1 cellular context compared by ENCODE assay signal in the genomic region with DNA sequence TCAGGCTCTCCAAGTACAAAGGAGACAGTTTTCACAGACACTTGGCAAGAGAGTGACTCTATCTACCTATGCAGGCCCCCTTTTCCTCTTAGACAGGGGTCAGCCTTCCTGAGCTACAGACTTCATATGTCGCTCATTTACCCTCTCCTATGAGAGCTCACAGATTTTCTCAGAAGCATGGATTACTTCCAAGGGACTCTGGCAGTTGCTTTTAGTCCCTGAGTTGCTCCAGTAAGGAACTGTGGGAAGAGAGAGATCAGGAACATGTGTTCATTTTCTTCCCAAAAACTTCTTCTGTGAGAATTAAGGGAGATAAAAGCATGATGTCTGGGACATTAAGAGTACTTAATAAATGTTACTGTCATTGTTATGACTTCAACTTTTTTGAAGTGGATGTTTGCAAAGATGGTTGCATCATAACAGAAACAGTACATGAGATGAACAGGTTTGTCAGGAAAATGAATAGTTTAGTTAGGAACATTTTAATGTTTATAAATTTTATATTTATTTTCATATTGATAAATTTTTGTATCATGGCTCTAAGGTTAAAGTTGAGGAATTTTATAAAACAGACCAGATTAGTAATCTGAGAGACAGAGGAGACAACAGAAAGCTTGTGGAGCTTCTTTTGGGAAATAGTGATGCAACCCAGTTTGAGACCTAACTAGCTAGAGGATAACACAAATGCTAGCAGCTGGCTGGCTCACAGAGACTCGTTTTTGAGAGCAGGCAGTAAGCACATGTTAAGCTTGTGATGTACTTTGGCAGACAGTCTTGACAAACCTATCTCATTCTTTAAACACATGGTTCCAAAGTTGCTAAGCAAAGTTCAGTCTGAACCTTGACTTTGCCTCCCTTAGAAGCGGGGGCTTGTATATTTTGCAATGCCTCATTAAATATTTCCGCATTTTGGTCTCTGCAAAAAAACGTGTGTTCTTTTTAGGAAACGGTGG.
A peak's percentile ranks its signal among the peaks of the same experiment; 100 is the strongest.
TF ChIP-seq lines count a peak whose summit lies in the region.

No MANE protein-coding gene starts in this region.

TF ChIP-seq in HepG2, 621 proteins besides CTCF, POLR2A, EP300 and RAD21 (continues in another document):
- TF ChIP-seq, protein P1, sequence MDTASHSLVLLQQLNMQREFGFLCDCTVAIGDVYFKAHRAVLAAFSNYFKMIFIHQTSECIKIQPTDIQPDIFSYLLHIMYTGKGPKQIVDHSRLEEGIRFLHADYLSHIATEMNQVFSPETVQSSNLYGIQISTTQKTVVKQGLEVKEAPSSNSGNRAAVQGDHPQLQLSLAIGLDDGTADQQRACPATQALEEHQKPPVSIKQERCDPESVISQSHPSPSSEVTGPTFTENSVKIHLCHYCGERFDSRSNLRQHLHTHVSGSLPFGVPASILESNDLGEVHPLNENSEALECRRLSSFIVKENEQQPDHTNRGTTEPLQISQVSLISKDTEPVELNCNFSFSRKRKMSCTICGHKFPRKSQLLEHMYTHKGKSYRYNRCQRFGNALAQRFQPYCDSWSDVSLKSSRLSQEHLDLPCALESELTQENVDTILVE (CRISPR knock-in tag; IDR thresholded peaks at IDR 0.05): peak; percentile 84
- TF ChIP-seq REL (CRISPR knock-in tag; conservative IDR thresholded peaks at IDR 0.05): no peak
- TF ChIP-seq, protein P2, sequence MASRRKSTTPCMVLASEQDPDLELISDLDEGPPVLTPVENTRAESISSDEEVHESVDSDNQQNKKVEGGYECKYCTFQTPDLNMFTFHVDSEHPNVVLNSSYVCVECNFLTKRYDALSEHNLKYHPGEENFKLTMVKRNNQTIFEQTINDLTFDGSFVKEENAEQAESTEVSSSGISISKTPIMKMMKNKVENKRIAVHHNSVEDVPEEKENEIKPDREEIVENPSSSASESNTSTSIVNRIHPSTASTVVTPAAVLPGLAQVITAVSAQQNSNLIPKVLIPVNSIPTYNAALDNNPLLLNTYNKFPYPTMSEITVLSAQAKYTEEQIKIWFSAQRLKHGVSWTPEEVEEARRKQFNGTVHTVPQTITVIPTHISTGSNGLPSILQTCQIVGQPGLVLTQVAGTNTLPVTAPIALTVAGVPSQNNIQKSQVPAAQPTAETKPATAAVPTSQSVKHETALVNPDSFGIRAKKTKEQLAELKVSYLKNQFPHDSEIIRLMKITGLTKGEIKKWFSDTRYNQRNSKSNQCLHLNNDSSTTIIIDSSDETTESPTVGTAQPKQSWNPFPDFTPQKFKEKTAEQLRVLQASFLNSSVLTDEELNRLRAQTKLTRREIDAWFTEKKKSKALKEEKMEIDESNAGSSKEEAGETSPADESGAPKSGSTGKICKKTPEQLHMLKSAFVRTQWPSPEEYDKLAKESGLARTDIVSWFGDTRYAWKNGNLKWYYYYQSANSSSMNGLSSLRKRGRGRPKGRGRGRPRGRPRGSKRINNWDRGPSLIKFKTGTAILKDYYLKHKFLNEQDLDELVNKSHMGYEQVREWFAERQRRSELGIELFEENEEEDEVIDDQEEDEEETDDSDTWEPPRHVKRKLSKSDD (CRISPR knock-in tag; IDR thresholded peaks at IDR 0.05; ENCODE audit: low read depth): peak; percentile 55; the same call in 1 of the 2 replicates
- TF ChIP-seq SYNCRIP (IDR thresholded peaks at IDR 0.05; ENCODE audit: insufficient read depth, low read depth, low read length): no peak
- no peak for TF ChIP-seq ZNF329 (CRISPR knock-in tag; IDR thresholded peaks at IDR 0.05; ENCODE audit: low read depth)
- peak; percentile 39; the same call in 1 of the 2 replicates for TF ChIP-seq ZNF3 (CRISPR knock-in tag; IDR thresholded peaks at IDR 0.05)
- TF ChIP-seq HNRNPK (IDR thresholded peaks at IDR 0.05; ENCODE audit: low read depth, low read length, poor library complexity, severe bottlenecking): no peak
- TF ChIP-seq ZNF230 (CRISPR knock-in tag; IDR thresholded peaks at IDR 0.05): no peak; the same call in 1 of the 2 replicates
- TF ChIP-seq MIER2 (CRISPR knock-in tag; IDR thresholded peaks at IDR 0.05): peak; percentile 72; the same call in 1 of the 2 replicates
- peak; percentile 46; the same call in 1 of the 2 replicates for TF ChIP-seq ZNF430 (CRISPR knock-in tag; IDR thresholded peaks at IDR 0.05)
- TF ChIP-seq RBAK (CRISPR knock-in tag; IDR thresholded peaks at IDR 0.05): no peak
- 0 out of 2 replicates have a peak, but pooled peaks have one; percentile 25 for TF ChIP-seq KLF11 (CRISPR knock-in tag; IDR thresholded peaks at IDR 0.05)
- TF ChIP-seq, protein P3, sequence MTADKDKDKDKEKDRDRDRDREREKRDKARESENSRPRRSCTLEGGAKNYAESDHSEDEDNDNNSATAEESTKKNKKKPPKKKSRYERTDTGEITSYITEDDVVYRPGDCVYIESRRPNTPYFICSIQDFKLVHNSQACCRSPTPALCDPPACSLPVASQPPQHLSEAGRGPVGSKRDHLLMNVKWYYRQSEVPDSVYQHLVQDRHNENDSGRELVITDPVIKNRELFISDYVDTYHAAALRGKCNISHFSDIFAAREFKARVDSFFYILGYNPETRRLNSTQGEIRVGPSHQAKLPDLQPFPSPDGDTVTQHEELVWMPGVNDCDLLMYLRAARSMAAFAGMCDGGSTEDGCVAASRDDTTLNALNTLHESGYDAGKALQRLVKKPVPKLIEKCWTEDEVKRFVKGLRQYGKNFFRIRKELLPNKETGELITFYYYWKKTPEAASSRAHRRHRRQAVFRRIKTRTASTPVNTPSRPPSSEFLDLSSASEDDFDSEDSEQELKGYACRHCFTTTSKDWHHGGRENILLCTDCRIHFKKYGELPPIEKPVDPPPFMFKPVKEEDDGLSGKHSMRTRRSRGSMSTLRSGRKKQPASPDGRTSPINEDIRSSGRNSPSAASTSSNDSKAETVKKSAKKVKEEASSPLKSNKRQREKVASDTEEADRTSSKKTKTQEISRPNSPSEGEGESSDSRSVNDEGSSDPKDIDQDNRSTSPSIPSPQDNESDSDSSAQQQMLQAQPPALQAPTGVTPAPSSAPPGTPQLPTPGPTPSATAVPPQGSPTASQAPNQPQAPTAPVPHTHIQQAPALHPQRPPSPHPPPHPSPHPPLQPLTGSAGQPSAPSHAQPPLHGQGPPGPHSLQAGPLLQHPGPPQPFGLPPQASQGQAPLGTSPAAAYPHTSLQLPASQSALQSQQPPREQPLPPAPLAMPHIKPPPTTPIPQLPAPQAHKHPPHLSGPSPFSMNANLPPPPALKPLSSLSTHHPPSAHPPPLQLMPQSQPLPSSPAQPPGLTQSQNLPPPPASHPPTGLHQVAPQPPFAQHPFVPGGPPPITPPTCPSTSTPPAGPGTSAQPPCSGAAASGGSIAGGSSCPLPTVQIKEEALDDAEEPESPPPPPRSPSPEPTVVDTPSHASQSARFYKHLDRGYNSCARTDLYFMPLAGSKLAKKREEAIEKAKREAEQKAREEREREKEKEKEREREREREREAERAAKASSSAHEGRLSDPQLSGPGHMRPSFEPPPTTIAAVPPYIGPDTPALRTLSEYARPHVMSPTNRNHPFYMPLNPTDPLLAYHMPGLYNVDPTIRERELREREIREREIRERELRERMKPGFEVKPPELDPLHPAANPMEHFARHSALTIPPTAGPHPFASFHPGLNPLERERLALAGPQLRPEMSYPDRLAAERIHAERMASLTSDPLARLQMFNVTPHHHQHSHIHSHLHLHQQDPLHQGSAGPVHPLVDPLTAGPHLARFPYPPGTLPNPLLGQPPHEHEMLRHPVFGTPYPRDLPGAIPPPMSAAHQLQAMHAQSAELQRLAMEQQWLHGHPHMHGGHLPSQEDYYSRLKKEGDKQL (CRISPR knock-in tag; IDR thresholded peaks at IDR 0.05; ENCODE audit: low read depth): peak; percentile 78
- TF ChIP-seq, protein P4, sequence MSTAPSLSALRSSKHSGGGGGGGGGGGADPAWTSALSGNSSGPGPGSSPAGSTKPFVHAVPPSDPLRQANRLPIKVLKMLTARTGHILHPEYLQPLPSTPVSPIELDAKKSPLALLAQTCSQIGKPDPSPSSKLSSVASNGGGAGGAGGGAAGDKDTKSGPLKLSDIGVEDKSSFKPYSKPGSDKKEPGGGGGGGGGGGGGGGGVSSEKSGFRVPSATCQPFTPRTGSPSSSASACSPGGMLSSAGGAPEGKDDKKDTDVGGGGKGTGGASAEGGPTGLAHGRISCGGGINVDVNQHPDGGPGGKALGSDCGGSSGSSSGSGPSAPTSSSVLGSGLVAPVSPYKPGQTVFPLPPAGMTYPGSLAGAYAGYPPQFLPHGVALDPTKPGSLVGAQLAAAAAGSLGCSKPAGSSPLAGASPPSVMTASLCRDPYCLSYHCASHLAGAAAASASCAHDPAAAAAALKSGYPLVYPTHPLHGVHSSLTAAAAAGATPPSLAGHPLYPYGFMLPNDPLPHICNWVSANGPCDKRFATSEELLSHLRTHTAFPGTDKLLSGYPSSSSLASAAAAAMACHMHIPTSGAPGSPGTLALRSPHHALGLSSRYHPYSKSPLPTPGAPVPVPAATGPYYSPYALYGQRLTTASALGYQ (CRISPR knock-in tag; IDR thresholded peaks at IDR 0.05): peak; percentile 89
- TF ChIP-seq ZNF782 (CRISPR knock-in tag; IDR thresholded peaks at IDR 0.05; ENCODE audit: borderline replicate concordance): no peak
- no peak for TF ChIP-seq ZNF530 (CRISPR knock-in tag; IDR thresholded peaks at IDR 0.05; ENCODE audit: low read depth)
- TF ChIP-seq, protein P5, sequence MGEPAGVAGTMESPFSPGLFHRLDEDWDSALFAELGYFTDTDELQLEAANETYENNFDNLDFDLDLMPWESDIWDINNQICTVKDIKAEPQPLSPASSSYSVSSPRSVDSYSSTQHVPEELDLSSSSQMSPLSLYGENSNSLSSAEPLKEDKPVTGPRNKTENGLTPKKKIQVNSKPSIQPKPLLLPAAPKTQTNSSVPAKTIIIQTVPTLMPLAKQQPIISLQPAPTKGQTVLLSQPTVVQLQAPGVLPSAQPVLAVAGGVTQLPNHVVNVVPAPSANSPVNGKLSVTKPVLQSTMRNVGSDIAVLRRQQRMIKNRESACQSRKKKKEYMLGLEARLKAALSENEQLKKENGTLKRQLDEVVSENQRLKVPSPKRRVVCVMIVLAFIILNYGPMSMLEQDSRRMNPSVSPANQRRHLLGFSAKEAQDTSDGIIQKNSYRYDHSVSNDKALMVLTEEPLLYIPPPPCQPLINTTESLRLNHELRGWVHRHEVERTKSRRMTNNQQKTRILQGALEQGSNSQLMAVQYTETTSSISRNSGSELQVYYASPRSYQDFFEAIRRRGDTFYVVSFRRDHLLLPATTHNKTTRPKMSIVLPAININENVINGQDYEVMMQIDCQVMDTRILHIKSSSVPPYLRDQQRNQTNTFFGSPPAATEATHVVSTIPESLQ (CRISPR knock-in tag; conservative IDR thresholded peaks at IDR 0.05): no peak
- TF ChIP-seq ZNF746 (CRISPR knock-in tag; IDR thresholded peaks at IDR 0.05): no peak
- TF ChIP-seq REPIN1 (CRISPR knock-in tag; IDR thresholded peaks at IDR 0.05; ENCODE audit: borderline replicate concordance, low read depth): peak; percentile 78; the same call in 1 of the 2 replicates
- TF ChIP-seq ZNF552 (CRISPR knock-in tag; IDR thresholded peaks at IDR 0.05; ENCODE audit: borderline replicate concordance): no peak
- TF ChIP-seq ELF1 (CRISPR knock-in tag; IDR thresholded peaks at IDR 0.05): peak; percentile 72
- no peak for TF ChIP-seq HNRNPLL (IDR thresholded peaks at IDR 0.05; ENCODE audit: low read depth, low read length, poor library complexity, severe bottlenecking)
- TF ChIP-seq CBX5 (CRISPR knock-in tag; IDR thresholded peaks at IDR 0.05; ENCODE audit: borderline replicate concordance): peak; percentile 81; the same call in 1 of the 2 replicates
- TF ChIP-seq ZNF331 (CRISPR knock-in tag; IDR thresholded peaks at IDR 0.05): peak; percentile 96
- no peak for TF ChIP-seq ZNF563 (CRISPR knock-in tag; IDR thresholded peaks at IDR 0.05)
- TF ChIP-seq, protein P6, sequence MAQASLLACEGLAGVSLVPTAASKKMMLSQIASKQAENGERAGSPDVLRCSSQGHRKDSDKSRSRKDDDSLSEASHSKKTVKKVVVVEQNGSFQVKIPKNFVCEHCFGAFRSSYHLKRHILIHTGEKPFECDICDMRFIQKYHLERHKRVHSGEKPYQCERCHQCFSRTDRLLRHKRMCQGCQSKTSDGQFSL (CRISPR knock-in tag; IDR thresholded peaks at IDR 0.05): no peak
- TF ChIP-seq, protein P7, sequence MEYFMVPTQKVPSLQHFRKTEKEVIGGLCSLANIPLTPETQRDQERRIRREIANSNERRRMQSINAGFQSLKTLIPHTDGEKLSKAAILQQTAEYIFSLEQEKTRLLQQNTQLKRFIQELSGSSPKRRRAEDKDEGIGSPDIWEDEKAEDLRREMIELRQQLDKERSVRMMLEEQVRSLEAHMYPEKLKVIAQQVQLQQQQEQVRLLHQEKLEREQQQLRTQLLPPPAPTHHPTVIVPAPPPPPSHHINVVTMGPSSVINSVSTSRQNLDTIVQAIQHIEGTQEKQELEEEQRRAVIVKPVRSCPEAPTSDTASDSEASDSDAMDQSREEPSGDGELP (IDR thresholded peaks at IDR 0.05; ENCODE audit: borderline replicate concordance, low read depth): peak; percentile 93
- TF ChIP-seq RCOR2 (CRISPR knock-in tag; IDR thresholded peaks at IDR 0.05): peak; percentile 81
- peak; percentile 77; the same call in 1 of the 2 replicates for TF ChIP-seq ZNF441 (CRISPR knock-in tag; IDR thresholded peaks at IDR 0.05; ENCODE audit: borderline replicate concordance)
- peak; percentile 95 for TF ChIP-seq BRCA1 (CRISPR knock-in tag; IDR thresholded peaks at IDR 0.05)
- TF ChIP-seq KDM3A (CRISPR knock-in tag; IDR thresholded peaks at IDR 0.05; ENCODE audit: low read depth): peak; percentile 74; the same call in 1 of the 2 replicates
- TF ChIP-seq, protein P8, sequence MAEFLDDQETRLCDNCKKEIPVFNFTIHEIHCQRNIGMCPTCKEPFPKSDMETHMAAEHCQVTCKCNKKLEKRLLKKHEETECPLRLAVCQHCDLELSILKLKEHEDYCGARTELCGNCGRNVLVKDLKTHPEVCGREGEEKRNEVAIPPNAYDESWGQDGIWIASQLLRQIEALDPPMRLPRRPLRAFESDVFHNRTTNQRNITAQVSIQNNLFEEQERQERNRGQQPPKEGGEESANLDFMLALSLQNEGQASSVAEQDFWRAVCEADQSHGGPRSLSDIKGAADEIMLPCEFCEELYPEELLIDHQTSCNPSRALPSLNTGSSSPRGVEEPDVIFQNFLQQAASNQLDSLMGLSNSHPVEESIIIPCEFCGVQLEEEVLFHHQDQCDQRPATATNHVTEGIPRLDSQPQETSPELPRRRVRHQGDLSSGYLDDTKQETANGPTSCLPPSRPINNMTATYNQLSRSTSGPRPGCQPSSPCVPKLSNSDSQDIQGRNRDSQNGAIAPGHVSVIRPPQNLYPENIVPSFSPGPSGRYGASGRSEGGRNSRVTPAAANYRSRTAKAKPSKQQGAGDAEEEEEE (CRISPR knock-in tag; IDR thresholded peaks at IDR 0.05; ENCODE audit: borderline replicate concordance): no peak
- TF ChIP-seq, protein P9, sequence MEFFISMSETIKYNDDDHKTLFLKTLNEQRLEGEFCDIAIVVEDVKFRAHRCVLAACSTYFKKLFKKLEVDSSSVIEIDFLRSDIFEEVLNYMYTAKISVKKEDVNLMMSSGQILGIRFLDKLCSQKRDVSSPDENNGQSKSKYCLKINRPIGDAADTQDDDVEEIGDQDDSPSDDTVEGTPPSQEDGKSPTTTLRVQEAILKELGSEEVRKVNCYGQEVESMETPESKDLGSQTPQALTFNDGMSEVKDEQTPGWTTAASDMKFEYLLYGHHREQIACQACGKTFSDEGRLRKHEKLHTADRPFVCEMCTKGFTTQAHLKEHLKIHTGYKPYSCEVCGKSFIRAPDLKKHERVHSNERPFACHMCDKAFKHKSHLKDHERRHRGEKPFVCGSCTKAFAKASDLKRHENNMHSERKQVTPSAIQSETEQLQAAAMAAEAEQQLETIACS (CRISPR knock-in tag; IDR thresholded peaks at IDR 0.05): 0 out of 2 replicates have a peak, but pooled peaks have one; percentile 23
- peak; percentile 81; the same call in 1 of the 2 replicates for TF ChIP-seq KLF6 (CRISPR knock-in tag; IDR thresholded peaks at IDR 0.05)
- peak; percentile 51; the same call in 1 of the 2 replicates for TF ChIP-seq CHD4 (IDR thresholded peaks at IDR 0.05; ENCODE audit: borderline replicate concordance, low read length)
- peak; percentile 93 for TF ChIP-seq TEAD3 (CRISPR knock-in tag; optimal IDR thresholded peaks at IDR 0.05; ENCODE audit: borderline replicate concordance)
- no peak for TF ChIP-seq ZSCAN21 (CRISPR knock-in tag; IDR thresholded peaks at IDR 0.05; ENCODE audit: borderline replicate concordance)
- no peak for TF ChIP-seq NFIB (CRISPR knock-in tag; IDR thresholded peaks at IDR 0.05; ENCODE audit: borderline replicate concordance)
